Comparison of ENCODE assay signal across 12 cellular contexts in the genomic region with DNA sequence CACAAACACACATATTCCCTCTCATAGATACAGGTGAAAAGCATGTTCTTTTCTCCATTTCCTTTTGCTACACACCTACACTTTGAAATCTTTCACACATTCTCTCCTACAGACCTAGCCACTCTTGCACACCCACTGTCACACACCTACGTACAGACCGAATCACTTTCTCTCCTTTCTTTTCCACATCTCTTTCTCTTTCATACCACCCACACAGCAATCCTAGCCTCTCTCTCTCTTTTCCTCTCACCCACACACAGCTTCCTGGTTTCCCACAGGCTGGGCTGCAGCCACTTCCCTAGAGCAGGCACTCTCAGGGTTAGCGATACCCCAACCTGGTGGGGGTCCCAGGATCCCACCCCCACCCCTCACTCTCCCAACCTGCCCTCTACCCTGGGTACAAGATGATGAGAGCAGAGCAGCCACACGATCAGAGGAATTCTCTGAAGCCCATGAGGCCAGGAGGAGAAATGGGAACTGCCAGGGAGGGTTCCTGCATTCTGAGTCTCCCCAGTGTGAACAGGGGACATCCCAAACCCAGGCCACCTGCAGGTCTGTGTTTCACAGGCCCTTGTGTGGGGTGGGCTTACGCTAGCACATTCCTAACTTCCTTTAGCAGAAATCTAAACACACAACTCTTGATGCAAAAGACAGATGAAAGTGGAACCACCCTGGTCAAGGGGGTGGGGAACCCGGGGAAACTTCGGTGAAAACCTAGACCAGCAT. TPM values are rescaled to one million over a fixed set of nuclear protein-coding genes. Genes with fewer than 3 reads are reported as not detected.
DNase-seq lines count a peak whose midpoint lies in the region; ATAC-seq lines count a peak whose summit lies in the region.
"Had no signal": no experiment of that assay in that cellular context is flagged by ENCODE, and none has a peak within 500 bp of the region (broad histone marks: within the 10 kb centered on the region; RNA-seq: fewer than 3 reads in every experiment).

No MANE protein-coding gene starts in this region.

- POLR2A ChIA-PET in naive thymus-derived CD4-positive, alpha-beta T cell (lab: Charles Lee), result no interaction called here

- peaks cover 72 to 97% (median 94%) of the 10 kb centered on the region in 10 experiments for H3K4me1 ChIP-seq in BLaER1 treated with 17β-estradiol and CSF1 and Interleukin-3, amounts not matched to agents 10 nM and 100 nM
- H3K4me1 ChIP-seq in naive thymus-derived CD4-positive, alpha-beta T cell (ENCODE audit: control insufficient read depth in 2 of 2, insufficient read depth in 2 of 2, low read length in 2 of 2), result peaks cover 0 to 20% of the 10 kb centered on the region in 2 donors

- intact Hi-C loops in naive thymus-derived CD4-positive, alpha-beta T cell (cut with micrococcal nuclease), result no loop called here

- H3K27ac Mint-ChIP-seq in activated naive CD8-positive, alpha-beta T cell treated with anti-CD3 and anti-CD28 coated beads, Interleukin-2, amount 50 U/mL, for 24 hours, result peak overlapping the region; percentile 30
- peak overlapping the region in 7 of 9 donors; percentile 4 to 91 (median 16) for H3K27ac Mint-ChIP-seq in naive thymus-derived CD4-positive, alpha-beta T cell

- peaks cover 29% of the 10 kb centered on the region for H3K4me1 Mint-ChIP-seq in activated naive CD8-positive, alpha-beta T cell treated with anti-CD3 and anti-CD28 coated beads, Interleukin-2, amount 50 U/mL, for 24 hours
- H3K4me1 Mint-ChIP-seq in naive thymus-derived CD4-positive, alpha-beta T cell, result peaks cover 13 to 25% (median 18%) of the 10 kb centered on the region in 7 donors

- H3K27me3 ChIP-seq in BLaER1 treated with 17β-estradiol and CSF1 and Interleukin-3, amounts not matched to agents 10 nM and 100 nM, result peaks cover 0 to 18% (median 0%) of the 10 kb centered on the region in 11 experiments; a peak in 5 of 22 replicates
- H3K27me3 ChIP-seq in naive thymus-derived CD4-positive, alpha-beta T cell (ENCODE audit: control insufficient read depth in 2 of 2, insufficient read depth in 2 of 2, low read length in 2 of 2), result no peaks in the 10 kb centered on the region

- CTCF ChIA-PET in naive thymus-derived CD4-positive, alpha-beta T cell (lab: Charles Lee), result no interaction called here

- peak overlapping the region; percentile 72 to 90 (median 82) for H3K4me2 ChIP-seq in BLaER1 treated with 17β-estradiol and CSF1 and Interleukin-3, amounts not matched to agents 10 nM and 100 nM

- peak overlapping the region in 5 of 11 experiments; percentile 11 to 44 (median 29); a peak in 4 of 22 replicates for H3K27ac ChIP-seq in BLaER1 treated with 17β-estradiol and CSF1 and Interleukin-3, amounts not matched to agents 10 nM and 100 nM
- H3K27ac ChIP-seq in naive thymus-derived CD4-positive, alpha-beta T cell (ENCODE audit: low read depth, low read length), result no peak overlapping the region

- peaks cover 26% of the 10 kb centered on the region for H3K27me3 Mint-ChIP-seq in activated naive CD8-positive, alpha-beta T cell treated with anti-CD3 and anti-CD28 coated beads, Interleukin-2, amount 50 U/mL, for 24 hours
- H3K27me3 Mint-ChIP-seq in naive thymus-derived CD4-positive, alpha-beta T cell, result peaks cover 0 to 41% (median 6%) of the 10 kb centered on the region in 5 donors

- no peaks in the 10 kb centered on the region for H3K9me3 Mint-ChIP-seq in activated naive CD8-positive, alpha-beta T cell treated with anti-CD3 and anti-CD28 coated beads, Interleukin-2, amount 50 U/mL, for 24 hours
- peaks cover 0 to 1% (median 0%) of the 10 kb centered on the region in 11 donors for H3K9me3 Mint-ChIP-seq in naive thymus-derived CD4-positive, alpha-beta T cell

- H3K4me3 ChIP-seq in BLaER1 treated with 17β-estradiol and CSF1 and Interleukin-3, amounts not matched to agents 10 nM and 100 nM, result peak overlapping the region in 4 of 10 experiments; percentile 32 to 55 (median 44); a peak in 3 of 20 replicates
- no peak overlapping the region for H3K4me3 ChIP-seq in naive thymus-derived CD4-positive, alpha-beta T cell (ENCODE audit: low read length)

- H3K36me3 Mint-ChIP-seq in activated naive CD8-positive, alpha-beta T cell treated with anti-CD3 and anti-CD28 coated beads, Interleukin-2, amount 50 U/mL, for 24 hours (ENCODE audit: low read depth), result no peaks in the 10 kb centered on the region
- peaks cover 0 to 2% (median 0%) of the 10 kb centered on the region in 5 donors for H3K36me3 Mint-ChIP-seq in naive thymus-derived CD4-positive, alpha-beta T cell

- peak; percentile 41 for DNase-seq in GM19238 (ENCODE audit: insufficient read length, low spot score)
- DNase-seq in activated naive CD8-positive, alpha-beta T cell treated with anti-CD3 and anti-CD28 coated beads, Interleukin-2, amount 50 U/mL, for 24 hours, result no peak
- no peak for DNase-seq in naive thymus-derived CD4-positive, alpha-beta T cell
- no peak for DNase-seq in Kasumi-1 (lab: John Stamatoyannopoulos, UW)
- DNase-seq in NCI-H82 treated with DMSO at 0.1 percent for 48 hours (lab: John Stamatoyannopoulos, UW; ENCODE audit: unreplicated experiment), result no peak
- DNase-seq: Calu3; effector CD8-positive, alpha-beta T cell; NCI-H510A treated with DMSO at 0.1 percent for 48 hours had no signal

- peak overlapping the region in 5 of 11 experiments; percentile 5 to 60 (median 37); a peak in 3 of 22 replicates for H3K9ac ChIP-seq in BLaER1 treated with 17β-estradiol and CSF1 and Interleukin-3, amounts not matched to agents 10 nM and 100 nM

- H3K36me3 ChIP-seq in BLaER1 treated with 17β-estradiol and CSF1 and Interleukin-3, amounts not matched to agents 10 nM and 100 nM, result no peaks in the 10 kb centered on the region
- H3K36me3 ChIP-seq in naive thymus-derived CD4-positive, alpha-beta T cell (ENCODE audit: control insufficient read depth in 2 of 3, insufficient read depth in 3 of 3, low read length in 3 of 3), result no peaks in the 10 kb centered on the region

- no peak overlapping the region for H3K4me3 Mint-ChIP-seq in activated naive CD8-positive, alpha-beta T cell treated with anti-CD3 and anti-CD28 coated beads, Interleukin-2, amount 50 U/mL, for 24 hours
- H3K4me3 Mint-ChIP-seq in naive thymus-derived CD4-positive, alpha-beta T cell, result peak overlapping the region in 9 of 10 donors; percentile 18 to 97 (median 79)

- no peaks in the 10 kb centered on the region; a peak in 3 of 22 replicates for H4K20me1 ChIP-seq in BLaER1 treated with 17β-estradiol and CSF1 and Interleukin-3, amounts not matched to agents 10 nM and 100 nM

- ATAC-seq in activated naive CD8-positive, alpha-beta T cell treated with anti-CD3 and anti-CD28 coated beads, Interleukin-2, amount 50 U/mL, for 24 hours, result no peak
- ATAC-seq in naive thymus-derived CD4-positive, alpha-beta T cell, result no peak
- ATAC-seq in GM18909 (IDR thresholded peaks at IDR 0.05; ENCODE audit: poor library complexity, unreplicated experiment) (no peak), GM19455 (IDR thresholded peaks at IDR 0.05; ENCODE audit: unreplicated experiment) (no peak)

- H3K9me3 ChIP-seq in BLaER1 treated with 17β-estradiol and CSF1 and Interleukin-3, amounts not matched to agents 10 nM and 100 nM (replicated peaks in 1 of 11), result no peaks in the 10 kb centered on the region
- H3K9me3 ChIP-seq in naive thymus-derived CD4-positive, alpha-beta T cell (ENCODE audit: control insufficient read depth in 2 of 3, low read length in 3 of 3), result no peaks in the 10 kb centered on the region

RNA-seq across cellular contexts. Expression of a gene that starts 17.1 kb away (rescaled TPM):
- total RNA-seq in naive thymus-derived CD4-positive, alpha-beta T cell, result under 1 TPM in 4 of 5 experiments, not detected in 1; 0.07 to 0.59 (median 0.12) TPM
- not detected for polyA plus RNA-seq in naive thymus-derived CD4-positive, alpha-beta T cell
- total RNA-seq: T-helper 1 cell treated with Interleukin-12 subunit alpha and Interleukin-12 subunit beta and Interleukin-4 antibody, amounts not matched to agents 30 ng/mL and 1 ng/mL, for 36 hours had no signal

RNA-seq across cellular contexts. Expression of a gene that starts 37.7 kb away (rescaled TPM):
- not detected for total RNA-seq in naive thymus-derived CD4-positive, alpha-beta T cell
- under 1 TPM in 1 of 2 donors, not detected in 1; 0.15 TPM for polyA plus RNA-seq in naive thymus-derived CD4-positive, alpha-beta T cell
- total RNA-seq: Calu3; T-helper 1 cell treated with Interleukin-12 subunit alpha and Interleukin-12 subunit beta and Interleukin-4 antibody, amounts not matched to agents 30 ng/mL and 1 ng/mL, for 36 hours had no signal
